Comparison of ENCODE assay signal across 8 cellular contexts in genomic region chr1:20673626-20674025, GRCh38. TPM values are rescaled to one million over a fixed set of nuclear protein-coding genes. Genes with fewer than 3 reads are reported as not detected.
"Had no signal": no experiment of that assay in that cellular context is flagged by ENCODE, and none has a peak within 500 bp of the region (broad histone marks: within the 10 kb centered on the region; RNA-seq: fewer than 3 reads in every experiment).

No MANE protein-coding gene starts in this region.

RNA-seq across cellular contexts. Expression of gene KIF17, which starts 44.2 kb away (rescaled TPM):
- total RNA-seq: activated naive CD4-positive, alpha-beta T cell treated with anti-CD3 and anti-CD28 coated beads for 36 hours; activated naive CD8-positive, alpha-beta T cell treated with anti-CD3 and anti-CD28 coated beads, Interleukin-2, amount 10 ng/mL, durations not matched to agents 7 days and 5 days; activated T-cell treated with anti-CD3 and anti-CD28 coated beads, Interleukin-2, amount 50 U/mL, for 4 hours; activated T-cell treated with anti-CD3 and anti-CD28 coated beads, Interleukin-2, amount 50 U/mL, for 72 hours; activated T-helper 1 cell treated with anti-CD3 and anti-CD28 coated beads, Interleukin-12 subunit alpha, Interleukin-12 subunit beta, Interleukin-2, Interleukin-4 antibody, amounts not matched to agents 30 ng/mL and 10 ng/mL and 1 ng/mL, durations not matched to agents 14 hours and 24 hours and 36 hours had no signal

RNA-seq across cellular contexts. Expression of gene SH2D5, which starts 58.9 kb away (rescaled TPM):
- total RNA-seq: ascending aorta, body of pancreas, cardiac septum had no signal
